Comparison of ENCODE assay signal across 8 cellular contexts in the genomic region with DNA sequence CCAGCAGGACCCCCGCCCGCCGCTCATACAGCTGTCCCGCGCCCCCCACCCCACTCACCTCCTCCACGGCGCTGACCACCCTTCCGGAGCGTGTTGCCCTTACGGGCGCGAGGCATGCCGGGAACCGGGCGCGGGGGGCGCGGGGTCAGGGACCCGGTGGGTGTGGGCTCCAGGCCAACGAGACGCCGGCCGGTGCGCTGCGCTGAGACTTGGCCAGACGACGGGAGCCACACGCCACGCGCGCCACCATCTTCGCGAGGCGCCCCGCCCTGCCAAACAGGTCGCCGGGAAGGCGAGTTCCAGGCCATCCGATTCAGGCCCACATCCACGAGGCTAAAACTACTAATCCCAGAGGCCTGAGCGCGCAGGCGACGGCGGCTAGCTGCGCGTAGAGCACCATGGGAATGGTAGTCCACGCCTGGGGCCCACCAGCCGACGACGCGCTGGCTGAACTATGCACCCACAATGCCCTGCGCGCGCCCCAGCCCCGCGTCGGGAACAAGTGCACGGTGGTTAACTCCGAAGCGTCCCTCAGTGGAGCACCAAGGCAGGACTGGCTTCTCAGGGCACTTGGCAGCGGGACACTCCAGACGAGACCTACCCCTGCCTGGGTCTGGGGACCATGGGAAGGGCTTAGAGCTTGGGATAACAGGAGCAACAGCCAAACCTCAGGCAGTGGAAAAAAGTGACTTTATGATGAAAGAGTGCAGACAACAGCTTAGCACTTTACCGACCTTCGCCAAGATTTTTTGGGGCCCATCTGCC. TPM values are rescaled to one million over a fixed set of nuclear protein-coding genes. Genes with fewer than 3 reads are reported as not detected.
DNase-seq lines count a peak whose midpoint lies in the region; ATAC-seq and TF ChIP-seq lines count a peak whose summit lies in the region.

A gene with protein sequence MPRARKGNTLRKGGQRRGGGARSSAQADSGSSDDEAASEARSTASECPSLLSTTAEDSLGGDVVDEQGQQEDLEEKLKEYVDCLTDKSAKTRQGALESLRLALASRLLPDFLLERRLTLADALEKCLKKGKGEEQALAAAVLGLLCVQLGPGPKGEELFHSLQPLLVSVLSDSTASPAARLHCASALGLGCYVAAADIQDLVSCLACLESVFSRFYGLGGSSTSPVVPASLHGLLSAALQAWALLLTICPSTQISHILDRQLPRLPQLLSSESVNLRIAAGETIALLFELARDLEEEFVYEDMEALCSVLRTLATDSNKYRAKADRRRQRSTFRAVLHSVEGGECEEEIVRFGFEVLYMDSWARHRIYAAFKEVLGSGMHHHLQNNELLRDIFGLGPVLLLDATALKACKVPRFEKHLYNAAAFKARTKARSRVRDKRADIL (minus strand): TSS at position 271 of the 765 bp plus-strand sequence. CDS start 155 bp downstream, at position 116.

- peak; percentile 93 for ATAC-seq in GM18870 (IDR thresholded peaks at IDR 0.05; ENCODE audit: unreplicated experiment)
- peak; percentile 93 for ATAC-seq in HG03135 (IDR thresholded peaks at IDR 0.05; ENCODE audit: unreplicated experiment)

- TF ChIP-seq CTCF in VCaP (conservative IDR thresholded peaks at IDR 0.05) (no peak), breast epithelium (IDR thresholded peaks at IDR 0.05) (no peak)

- H2AFZ ChIP-seq in ACC112 (ENCODE audit: low read length, unreplicated experiment): peak within 1 kb of the TSS; percentile 7

- DNase-seq in NCI-H2196 treated with DMSO at 0.1 percent for 48 hours (lab: John Stamatoyannopoulos, UW; ENCODE audit: unreplicated experiment) (peak; percentile 78), breast epithelium (ENCODE audit: low spot score in 2 of 2) (peak; percentile 96 to 97)

- intact Hi-C loops in breast epithelium (cut with DNase I; ENCODE audit: low total_unique reads): no loop called here

- H3K4me3 ChIP-seq in ACC112 (ENCODE audit: low read depth, low read length) (peak within 1 kb of the TSS; percentile 96), breast epithelium (peak within 1 kb of the TSS; percentile 96 to 99 (median 98)), iPS-20b (ENCODE audit: low read length) (peak within 1 kb of the TSS; percentile 94), skin epidermis (peak within 1 kb of the TSS; percentile 80 to 98 (median 94))

- no peaks in the 10 kb centered on the region for H3K27me3 ChIP-seq in ACC112 (ENCODE audit: insufficient read depth, low read length)
- no peaks in the 10 kb centered on the region for H3K27me3 ChIP-seq in breast epithelium
- H3K27me3 ChIP-seq in iPS-20b (ENCODE audit: insufficient read depth, low read length): no peaks in the 10 kb centered on the region

- H3K9me3 ChIP-seq in breast epithelium: no peaks in the 10 kb centered on the region
- H3K9me3 ChIP-seq in iPS-20b (ENCODE audit: insufficient read depth, low read depth, low read length): no peaks in the 10 kb centered on the region

- H3K27ac ChIP-seq in ACC112 (ENCODE audit: low read depth, low read length) (peak within 1 kb of the TSS; percentile 79), VCaP (peak within 1 kb of the TSS; percentile 99), breast epithelium (peak within 1 kb of the TSS; percentile 92 to 96), iPS-20b (ENCODE audit: low read length) (peak within 1 kb of the TSS; percentile 54), skin epidermis (peak within 1 kb of the TSS; percentile 76 to 97 (median 91))

- H3K79me2 ChIP-seq in ACC112 (ENCODE audit: control insufficient read depth, insufficient read depth, low read length, unreplicated experiment): peaks cover 29% of the 10 kb centered on the region

- H3K9ac ChIP-seq in iPS-20b (ENCODE audit: low read depth, low read length): peak within 1 kb of the TSS; percentile 88

- H3K36me3 ChIP-seq in ACC112 (ENCODE audit: insufficient read depth, low read length) (no peaks in the 10 kb centered on the region; the same call in 1 of the 2 replicates), breast epithelium (no peaks in the 10 kb centered on the region), iPS-20b (ENCODE audit: insufficient read depth, low read depth, low read length) (peaks cover 33% of the 10 kb centered on the region)

- TF ChIP-seq POLR2A in breast epithelium (IDR thresholded peaks at IDR 0.05): peak; percentile 53

- H3K4me1 ChIP-seq in ACC112 (ENCODE audit: control insufficient read depth, insufficient read depth, low read length, unreplicated experiment) (peaks cover 6% of the 10 kb centered on the region), breast epithelium (peaks cover 5% of the 10 kb centered on the region in 2 donors), iPS-20b (ENCODE audit: insufficient read depth, low read length) (peaks cover 3% of the 10 kb centered on the region; the same call in 1 of the 2 replicates)

RNA-seq across cellular contexts. Expression of the gene that starts here (rescaled TPM):
- total RNA-seq in breast epithelium: 10 to 100 TPM; 50.4 to 82.3 (median 72.7) TPM

Comparison
In these comparisons a context has a peak if more than half of its experiments do, and no peak if none do; other contexts are left out.
1. Peak in every context shown above with its lines: DNase-seq, ATAC-seq, H3K4me3 ChIP-seq and H3K27ac ChIP-seq.